Comparison of ENCODE assay signal across 2 cellular contexts in genomic region chr17:1683489-1683888, GRCh38.
TF ChIP-seq lines count a peak whose summit lies in the region.

No MANE protein-coding gene starts in this region.

TF ChIP-seq in SK-N-SH, 30 proteins besides CTCF, POLR2A, EP300 and RAD21 (continued from another document):
- TF ChIP-seq NFIC (IDR thresholded peaks at IDR 0.05; ENCODE audit: borderline replicate concordance) (no peak), SMC3 (IDR thresholded peaks at IDR 0.05; ENCODE audit: low read depth, low read length) (no peak), FOSL2 (IDR thresholded peaks at IDR 0.05; ENCODE audit: borderline replicate concordance, low read depth) (no peak), FOXJ3 (CRISPR knock-in tag; IDR thresholded peaks at IDR 0.05) (no peak), EZH2phosphoT487 (IDR thresholded peaks at IDR 0.05; ENCODE audit: borderline replicate concordance, low read depth) (no peak)

TF ChIP-seq in SK-N-SH treated with all-trans-retinoic acid at 6 μM for 48 hours, 23 proteins besides CTCF, POLR2A, EP300 and RAD21 (continued from another document):
- TF ChIP-seq PPARA (CRISPR knock-in tag; IDR thresholded peaks at IDR 0.05; ENCODE audit: borderline replicate concordance) (no peak), ZFP30 (CRISPR knock-in tag; IDR thresholded peaks at IDR 0.05) (no peak), ZC3H10 (CRISPR knock-in tag; IDR thresholded peaks at IDR 0.05) (no peak)
TF ChIP-seq in SK-N-SH treated with all-trans-retinoic acid at 6 μM for 48 hours: peak in this region for 0.
